Comparison of ENCODE assay signal across 1 cellular context in genomic region chr5:179907570-179908324, GRCh38.
TF ChIP-seq lines count a peak whose summit lies in the region.

TBC1D9B (minus strand) TSS chr5:179907897; CDS start chr5:179907821, 76 bp downstream.

TF ChIP-seq in K562, 482 proteins besides CTCF, POLR2A, EP300 and RAD21 (continued from another document and continues in another):
- TF ChIP-seq ZNF707 (CRISPR knock-in tag; conservative IDR thresholded peaks at IDR 0.05) (no peak), POLR2G (IDR thresholded peaks at IDR 0.05; ENCODE audit: low read depth, low read length) (peak; percentile 83), BCOR (IDR thresholded peaks at IDR 0.05) (peak; percentile 41), SOX6 (IDR thresholded peaks at IDR 0.05) (no peak), GTF2A2 (tag; IDR thresholded peaks at IDR 0.05) (no peak), DIDO1 (tag; IDR thresholded peaks at IDR 0.05; ENCODE audit: low read depth) (no peak), ZEB2 (IDR thresholded peaks at IDR 0.05) (no peak), HOMEZ (CRISPR knock-in tag; IDR thresholded peaks at IDR 0.05) (no peak), IFI16 (CRISPR knock-in tag; IDR thresholded peaks at IDR 0.05) (no peak), ZNF232 (CRISPR knock-in tag; IDR thresholded peaks at IDR 0.05) (no peak), DACH1 (IDR thresholded peaks at IDR 0.05; ENCODE audit: partially characterized antibody) (no peak), ZNF263 (CRISPR knock-in tag; IDR thresholded peaks at IDR 0.05; ENCODE audit: borderline replicate concordance) (0 out of 2 replicates have a peak, but pooled peaks have one; percentile 43), NFE2L1 (tag; IDR thresholded peaks at IDR 0.05; ENCODE audit: borderline replicate concordance, low read depth) (no peak), PPARD (CRISPR knock-in tag; IDR thresholded peaks at IDR 0.05) (no peak), MAX (CRISPR knock-in tag; IDR thresholded peaks at IDR 0.05) (0 out of 2 replicates have a peak, but pooled peaks have one; percentile 5), ZBTB7A (IDR thresholded peaks at IDR 0.05; ENCODE audit: borderline replicate concordance, control insufficient read depth, low read depth, low read length) (peak; percentile 62; the same call in 1 of the 2 replicates), ZNF384 (IDR thresholded peaks at IDR 0.05; ENCODE audit: low read depth, low read length) (no peak), POU5F1 (IDR thresholded peaks at IDR 0.05; ENCODE audit: borderline replicate concordance, low read depth, low read length, partially characterized antibody) (no peak), SMAD4 (CRISPR knock-in tag; conservative IDR thresholded peaks at IDR 0.05) (peak; percentile 72), ETV5 (CRISPR knock-in tag; IDR thresholded peaks at IDR 0.05; ENCODE audit: low read depth) (peak; percentile 46; the same call in 1 of the 2 replicates), ZNF431 (CRISPR knock-in tag; IDR thresholded peaks at IDR 0.05) (no peak), SUPT5H (IDR thresholded peaks at IDR 0.05) (no peak), STAT5A (IDR thresholded peaks at IDR 0.05; ENCODE audit: borderline replicate concordance, low read length) (no peak), CTCFL (IDR thresholded peaks at IDR 0.05; ENCODE audit: borderline replicate concordance, insufficient read depth, low read depth, low read length, poor library complexity, severe bottlenecking) (peak; percentile 46), CAMTA2 (CRISPR knock-in tag; conservative IDR thresholded peaks at IDR 0.05) (no peak), RB1 (IDR thresholded peaks at IDR 0.05; ENCODE audit: low read depth) (peak; percentile 79; the same call in 1 of the 2 replicates), MAFK (IDR thresholded peaks at IDR 0.05; ENCODE audit: low read length) (no peak), ZNF12 (CRISPR knock-in tag; IDR thresholded peaks at IDR 0.05) (no peak), ZNF75A (CRISPR knock-in tag; IDR thresholded peaks at IDR 0.05) (no peak), EZH2 (IDR thresholded peaks at IDR 0.05; ENCODE audit: borderline replicate concordance, low read depth, low read length) (no peak), ZC3H11A (IDR thresholded peaks at IDR 0.05; ENCODE audit: low read depth, low read length) (no peak), STAT6 (CRISPR knock-in tag; IDR thresholded peaks at IDR 0.05) (no peak), NCOR1 (IDR thresholded peaks at IDR 0.05) (no peak), SIN3B (IDR thresholded peaks at IDR 0.05; ENCODE audit: low read depth) (peak; percentile 48; the same call in 1 of the 2 replicates), CTBP1 (IDR thresholded peaks at IDR 0.05; ENCODE audit: borderline replicate concordance) (peak; percentile 80; the same call in 1 of the 2 replicates)
- TF ChIP-seq, protein P1, sequence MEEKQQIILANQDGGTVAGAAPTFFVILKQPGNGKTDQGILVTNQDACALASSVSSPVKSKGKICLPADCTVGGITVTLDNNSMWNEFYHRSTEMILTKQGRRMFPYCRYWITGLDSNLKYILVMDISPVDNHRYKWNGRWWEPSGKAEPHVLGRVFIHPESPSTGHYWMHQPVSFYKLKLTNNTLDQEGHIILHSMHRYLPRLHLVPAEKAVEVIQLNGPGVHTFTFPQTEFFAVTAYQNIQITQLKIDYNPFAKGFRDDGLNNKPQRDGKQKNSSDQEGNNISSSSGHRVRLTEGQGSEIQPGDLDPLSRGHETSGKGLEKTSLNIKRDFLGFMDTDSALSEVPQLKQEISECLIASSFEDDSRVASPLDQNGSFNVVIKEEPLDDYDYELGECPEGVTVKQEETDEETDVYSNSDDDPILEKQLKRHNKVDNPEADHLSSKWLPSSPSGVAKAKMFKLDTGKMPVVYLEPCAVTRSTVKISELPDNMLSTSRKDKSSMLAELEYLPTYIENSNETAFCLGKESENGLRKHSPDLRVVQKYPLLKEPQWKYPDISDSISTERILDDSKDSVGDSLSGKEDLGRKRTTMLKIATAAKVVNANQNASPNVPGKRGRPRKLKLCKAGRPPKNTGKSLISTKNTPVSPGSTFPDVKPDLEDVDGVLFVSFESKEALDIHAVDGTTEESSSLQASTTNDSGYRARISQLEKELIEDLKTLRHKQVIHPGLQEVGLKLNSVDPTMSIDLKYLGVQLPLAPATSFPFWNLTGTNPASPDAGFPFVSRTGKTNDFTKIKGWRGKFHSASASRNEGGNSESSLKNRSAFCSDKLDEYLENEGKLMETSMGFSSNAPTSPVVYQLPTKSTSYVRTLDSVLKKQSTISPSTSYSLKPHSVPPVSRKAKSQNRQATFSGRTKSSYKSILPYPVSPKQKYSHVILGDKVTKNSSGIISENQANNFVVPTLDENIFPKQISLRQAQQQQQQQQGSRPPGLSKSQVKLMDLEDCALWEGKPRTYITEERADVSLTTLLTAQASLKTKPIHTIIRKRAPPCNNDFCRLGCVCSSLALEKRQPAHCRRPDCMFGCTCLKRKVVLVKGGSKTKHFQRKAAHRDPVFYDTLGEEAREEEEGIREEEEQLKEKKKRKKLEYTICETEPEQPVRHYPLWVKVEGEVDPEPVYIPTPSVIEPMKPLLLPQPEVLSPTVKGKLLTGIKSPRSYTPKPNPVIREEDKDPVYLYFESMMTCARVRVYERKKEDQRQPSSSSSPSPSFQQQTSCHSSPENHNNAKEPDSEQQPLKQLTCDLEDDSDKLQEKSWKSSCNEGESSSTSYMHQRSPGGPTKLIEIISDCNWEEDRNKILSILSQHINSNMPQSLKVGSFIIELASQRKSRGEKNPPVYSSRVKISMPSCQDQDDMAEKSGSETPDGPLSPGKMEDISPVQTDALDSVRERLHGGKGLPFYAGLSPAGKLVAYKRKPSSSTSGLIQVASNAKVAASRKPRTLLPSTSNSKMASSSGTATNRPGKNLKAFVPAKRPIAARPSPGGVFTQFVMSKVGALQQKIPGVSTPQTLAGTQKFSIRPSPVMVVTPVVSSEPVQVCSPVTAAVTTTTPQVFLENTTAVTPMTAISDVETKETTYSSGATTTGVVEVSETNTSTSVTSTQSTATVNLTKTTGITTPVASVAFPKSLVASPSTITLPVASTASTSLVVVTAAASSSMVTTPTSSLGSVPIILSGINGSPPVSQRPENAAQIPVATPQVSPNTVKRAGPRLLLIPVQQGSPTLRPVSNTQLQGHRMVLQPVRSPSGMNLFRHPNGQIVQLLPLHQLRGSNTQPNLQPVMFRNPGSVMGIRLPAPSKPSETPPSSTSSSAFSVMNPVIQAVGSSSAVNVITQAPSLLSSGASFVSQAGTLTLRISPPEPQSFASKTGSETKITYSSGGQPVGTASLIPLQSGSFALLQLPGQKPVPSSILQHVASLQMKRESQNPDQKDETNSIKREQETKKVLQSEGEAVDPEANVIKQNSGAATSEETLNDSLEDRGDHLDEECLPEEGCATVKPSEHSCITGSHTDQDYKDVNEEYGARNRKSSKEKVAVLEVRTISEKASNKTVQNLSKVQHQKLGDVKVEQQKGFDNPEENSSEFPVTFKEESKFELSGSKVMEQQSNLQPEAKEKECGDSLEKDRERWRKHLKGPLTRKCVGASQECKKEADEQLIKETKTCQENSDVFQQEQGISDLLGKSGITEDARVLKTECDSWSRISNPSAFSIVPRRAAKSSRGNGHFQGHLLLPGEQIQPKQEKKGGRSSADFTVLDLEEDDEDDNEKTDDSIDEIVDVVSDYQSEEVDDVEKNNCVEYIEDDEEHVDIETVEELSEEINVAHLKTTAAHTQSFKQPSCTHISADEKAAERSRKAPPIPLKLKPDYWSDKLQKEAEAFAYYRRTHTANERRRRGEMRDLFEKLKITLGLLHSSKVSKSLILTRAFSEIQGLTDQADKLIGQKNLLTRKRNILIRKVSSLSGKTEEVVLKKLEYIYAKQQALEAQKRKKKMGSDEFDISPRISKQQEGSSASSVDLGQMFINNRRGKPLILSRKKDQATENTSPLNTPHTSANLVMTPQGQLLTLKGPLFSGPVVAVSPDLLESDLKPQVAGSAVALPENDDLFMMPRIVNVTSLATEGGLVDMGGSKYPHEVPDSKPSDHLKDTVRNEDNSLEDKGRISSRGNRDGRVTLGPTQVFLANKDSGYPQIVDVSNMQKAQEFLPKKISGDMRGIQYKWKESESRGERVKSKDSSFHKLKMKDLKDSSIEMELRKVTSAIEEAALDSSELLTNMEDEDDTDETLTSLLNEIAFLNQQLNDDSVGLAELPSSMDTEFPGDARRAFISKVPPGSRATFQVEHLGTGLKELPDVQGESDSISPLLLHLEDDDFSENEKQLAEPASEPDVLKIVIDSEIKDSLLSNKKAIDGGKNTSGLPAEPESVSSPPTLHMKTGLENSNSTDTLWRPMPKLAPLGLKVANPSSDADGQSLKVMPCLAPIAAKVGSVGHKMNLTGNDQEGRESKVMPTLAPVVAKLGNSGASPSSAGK (IDR thresholded peaks at IDR 0.05): peak; percentile 34; the same call in 1 of the 2 replicates
- TF ChIP-seq, protein P2, sequence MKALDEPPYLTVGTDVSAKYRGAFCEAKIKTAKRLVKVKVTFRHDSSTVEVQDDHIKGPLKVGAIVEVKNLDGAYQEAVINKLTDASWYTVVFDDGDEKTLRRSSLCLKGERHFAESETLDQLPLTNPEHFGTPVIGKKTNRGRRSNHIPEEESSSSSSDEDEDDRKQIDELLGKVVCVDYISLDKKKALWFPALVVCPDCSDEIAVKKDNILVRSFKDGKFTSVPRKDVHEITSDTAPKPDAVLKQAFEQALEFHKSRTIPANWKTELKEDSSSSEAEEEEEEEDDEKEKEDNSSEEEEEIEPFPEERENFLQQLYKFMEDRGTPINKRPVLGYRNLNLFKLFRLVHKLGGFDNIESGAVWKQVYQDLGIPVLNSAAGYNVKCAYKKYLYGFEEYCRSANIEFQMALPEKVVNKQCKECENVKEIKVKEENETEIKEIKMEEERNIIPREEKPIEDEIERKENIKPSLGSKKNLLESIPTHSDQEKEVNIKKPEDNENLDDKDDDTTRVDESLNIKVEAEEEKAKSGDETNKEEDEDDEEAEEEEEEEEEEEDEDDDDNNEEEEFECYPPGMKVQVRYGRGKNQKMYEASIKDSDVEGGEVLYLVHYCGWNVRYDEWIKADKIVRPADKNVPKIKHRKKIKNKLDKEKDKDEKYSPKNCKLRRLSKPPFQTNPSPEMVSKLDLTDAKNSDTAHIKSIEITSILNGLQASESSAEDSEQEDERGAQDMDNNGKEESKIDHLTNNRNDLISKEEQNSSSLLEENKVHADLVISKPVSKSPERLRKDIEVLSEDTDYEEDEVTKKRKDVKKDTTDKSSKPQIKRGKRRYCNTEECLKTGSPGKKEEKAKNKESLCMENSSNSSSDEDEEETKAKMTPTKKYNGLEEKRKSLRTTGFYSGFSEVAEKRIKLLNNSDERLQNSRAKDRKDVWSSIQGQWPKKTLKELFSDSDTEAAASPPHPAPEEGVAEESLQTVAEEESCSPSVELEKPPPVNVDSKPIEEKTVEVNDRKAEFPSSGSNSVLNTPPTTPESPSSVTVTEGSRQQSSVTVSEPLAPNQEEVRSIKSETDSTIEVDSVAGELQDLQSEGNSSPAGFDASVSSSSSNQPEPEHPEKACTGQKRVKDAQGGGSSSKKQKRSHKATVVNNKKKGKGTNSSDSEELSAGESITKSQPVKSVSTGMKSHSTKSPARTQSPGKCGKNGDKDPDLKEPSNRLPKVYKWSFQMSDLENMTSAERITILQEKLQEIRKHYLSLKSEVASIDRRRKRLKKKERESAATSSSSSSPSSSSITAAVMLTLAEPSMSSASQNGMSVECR (CRISPR knock-in tag; IDR thresholded peaks at IDR 0.05): peak; percentile 45; the same call in 1 of the 2 replicates
